16 cellular contexts compared by ENCODE assay signal in genomic region chr10:85508159-85508558, GRCh38.
DNase-seq lines count a peak whose midpoint lies in the region; ATAC-seq and TF ChIP-seq lines count a peak whose summit lies in the region.
"Had no signal": no experiment of that assay in that cellular context is flagged by ENCODE, and none has a peak within 500 bp of the region (broad histone marks: within the 10 kb centered on the region; RNA-seq: fewer than 3 reads in every experiment).

No MANE protein-coding gene starts in this region.

- DNase-seq in epithelial cell of esophagus (ENCODE audit: low read depth) (peak; percentile 47), fibroblast of mammary gland (ENCODE audit: low read depth) (peak; percentile 28), gastrocnemius medialis (peak; percentile 2 to 21), esophagus muscularis mucosa (ENCODE audit: extremely low spot score) (no peak), glomerular visceral epithelial cell (ENCODE audit: extremely low spot score) (no peak), prostate gland (ENCODE audit: low spot score) (no peak)
- DNase-seq: C1 segment of cervical spinal cord; Calu3; CD4-positive, alpha-beta memory T cell; COR-L47; DMS53; DMS79 treated with DMSO at 0.1 percent for 48 hours; GF-D8; GOT3; HFFc6 had no signal

- H3K9me3 ChIP-seq in gastrocnemius medialis, result no peaks in the 10 kb centered on the region
- H3K9me3 ChIP-seq in esophagus muscularis mucosa, result peaks cover 0 to 13% (median 8%) of the 10 kb centered on the region in 4 donors
- H3K9me3 ChIP-seq in prostate gland, result no peaks in the 10 kb centered on the region
- H3K9me3 ChIP-seq: HAP-1 had no signal

- no peak for TF ChIP-seq CTCF in epithelial cell of esophagus (IDR thresholded peaks at IDR 0.05; ENCODE audit: insufficient read depth, low read depth, low read length, missing control alignments)
- no peak for TF ChIP-seq CTCF in fibroblast of mammary gland (conservative IDR thresholded peaks at IDR 0.05; ENCODE audit: control insufficient read depth, insufficient read depth, low read depth, low read length)
- TF ChIP-seq CTCF in gastrocnemius medialis (IDR thresholded peaks at IDR 0.05 in 4 of 5, conservative IDR thresholded peaks at IDR 0.05 in 1 of 5), result no peak
- no peak for TF ChIP-seq CTCF in esophagus muscularis mucosa (IDR thresholded peaks at IDR 0.05)
- no peak for TF ChIP-seq CTCF in prostate gland (IDR thresholded peaks at IDR 0.05)

- in situ Hi-C loops in gastrocnemius medialis (cut with MboI; ENCODE audit: low sequenced_read_pairs in 4 of 4), result no loop called here

- intact Hi-C loops in gastrocnemius medialis (cut with DNase I; ENCODE audit: low total_unique reads), result no loop called here
- intact Hi-C loops in esophagus muscularis mucosa (cut with DNase I), result no loop called here
- intact Hi-C loops in prostate gland (cut with DNase I), result no loop called here

- 83% methylated on average over 1 of the region's 2 CpGs for WGBS in esophagus muscularis mucosa
- WGBS in prostate gland, result 76% methylated on average over 2 of the region's 2 CpGs

- no peak overlapping the region for H3K4me3 ChIP-seq in epithelial cell of esophagus (ENCODE audit: low read length)
- H3K4me3 ChIP-seq in fibroblast of mammary gland (ENCODE audit: control insufficient read depth, low read depth, low read length), result no peak overlapping the region
- no peak overlapping the region for H3K4me3 ChIP-seq in gastrocnemius medialis
- H3K4me3 ChIP-seq in esophagus muscularis mucosa, result no peak overlapping the region
- no peak overlapping the region for H3K4me3 ChIP-seq in prostate gland
- H3K4me3 ChIP-seq: HAP-1 had no signal

- H3K36me3 ChIP-seq in gastrocnemius medialis, result no peaks in the 10 kb centered on the region
- H3K36me3 ChIP-seq in esophagus muscularis mucosa, result no peaks in the 10 kb centered on the region
- no peaks in the 10 kb centered on the region for H3K36me3 ChIP-seq in prostate gland
- H3K36me3 ChIP-seq: HAP-1 had no signal

- no peaks in the 10 kb centered on the region for H3K4me1 ChIP-seq in gastrocnemius medialis
- no peaks in the 10 kb centered on the region for H3K4me1 ChIP-seq in esophagus muscularis mucosa
- no peaks in the 10 kb centered on the region for H3K4me1 ChIP-seq in prostate gland (replicated peaks)
- H3K4me1 ChIP-seq: HAP-1 had no signal

- TF ChIP-seq POLR2A in gastrocnemius medialis (IDR thresholded peaks at IDR 0.05) (no peak), esophagus muscularis mucosa (IDR thresholded peaks at IDR 0.05; ENCODE audit: low read depth) (no peak), prostate gland (IDR thresholded peaks at IDR 0.05) (no peak)

- TF ChIP-seq EP300 in esophagus muscularis mucosa (IDR thresholded peaks at IDR 0.05), result no peak

- ATAC-seq in gastrocnemius medialis, result no peak

- H3K27me3 ChIP-seq in gastrocnemius medialis (no peaks in the 10 kb centered on the region), esophagus muscularis mucosa (no peaks in the 10 kb centered on the region), prostate gland (replicated peaks; ENCODE audit: insufficient read depth) (no peaks in the 10 kb centered on the region)

- H3K27ac ChIP-seq in gastrocnemius medialis (no peak overlapping the region), esophagus muscularis mucosa (replicated peaks in 1 of 4) (no peak overlapping the region), prostate gland (no peak overlapping the region)

Comparison
In these comparisons a context has a peak if more than half of its experiments do, and no peak if none do; other contexts are left out.
1. DNase-seq: peak in epithelial cell of esophagus (single experiment), fibroblast of mammary gland (single experiment) and gastrocnemius medialis (2 of 2); none in esophagus muscularis mucosa (single experiment), glomerular visceral epithelial cell (single experiment) and prostate gland (single experiment).